Comparison of ENCODE assay signal across 16 cellular contexts in genomic region chr11:10379433-10379832, GRCh38.
DNase-seq lines count a peak whose midpoint lies in the region; ATAC-seq, FAIRE-seq and TF ChIP-seq lines count a peak whose summit lies in the region.
"Had no signal": no experiment of that assay in that cellular context is flagged by ENCODE, and none has a peak within 500 bp of the region (broad histone marks: within the 10 kb centered on the region; RNA-seq: fewer than 3 reads in every experiment).

No MANE protein-coding gene starts in this region.

- no peak overlapping the region for H2AK5ac ChIP-seq in mesenchymal stem cell (ENCODE audit: low read length, severe bottlenecking)

- FAIRE-seq in A549 (lab: Jason Lieb, UNC) (no peak), bronchial epithelial cell (lab: Jason Lieb, UNC) (no peak)

- no peak overlapping the region for H3K4ac ChIP-seq in mesenchymal stem cell (ENCODE audit: low read depth in 1 of 2, low read length in 2 of 2)

- H3K36me3 ChIP-seq in bronchial epithelial cell (ENCODE audit: control insufficient read depth, insufficient read depth, low read length) (no peaks in the 10 kb centered on the region), mesenchymal stem cell (ENCODE audit: control insufficient read depth in 1 of 2, insufficient read depth in 2 of 2, low read depth in 1 of 2, low read length in 2 of 2) (no peaks in the 10 kb centered on the region)
- H3K36me3 ChIP-seq: sigmoid colon had no signal

- CTCF ChIA-PET in A549 (lab: Yijun Ruan, JAX) = interaction anchor here (1.2 to 8.0 kb wide), 2 partner anchors 12 to 356 kb away, joined by 4 to 52 read pairs; no protein-coding TSS in a partner anchor

- 0 out of 3 replicates have a peak, but pooled peaks cover 4% of the 10 kb centered on the region for H3K9me3 ChIP-seq in A549
- H3K9me3 ChIP-seq in mesenchymal stem cell (ENCODE audit: control insufficient read depth, low read length) = no peaks in the 10 kb centered on the region
- H3K9me3 ChIP-seq: sigmoid colon had no signal

- H3K18ac ChIP-seq in mesenchymal stem cell (ENCODE audit: low read depth in 1 of 2, low read length in 2 of 2) = no peak overlapping the region

- no peak overlapping the region for H2AFZ ChIP-seq in mesenchymal stem cell (ENCODE audit: low read depth, low read length)

- no peak overlapping the region for H2BK12ac ChIP-seq in mesenchymal stem cell (ENCODE audit: low read length in 2 of 2)

- H4K91ac ChIP-seq in mesenchymal stem cell (ENCODE audit: low read length) = no peak overlapping the region

- ATAC-seq in A549 (peak; percentile 41 to 42; a peak in 3 of 6 replicates), GM21717 (IDR thresholded peaks at IDR 0.05; ENCODE audit: unreplicated experiment) (no peak), HG03159 (IDR thresholded peaks at IDR 0.05; ENCODE audit: unreplicated experiment) (no peak), GM19452 (IDR thresholded peaks at IDR 0.05; ENCODE audit: unreplicated experiment) (no peak)
- ATAC-seq: activated CD8-positive, alpha-beta memory T cell treated with anti-CD3 and anti-CD28 coated beads, Interleukin-2, amount 10 ng/mL, durations not matched to agents 7 days and 5 days; WTC11 had no signal

- no peak for DNase-seq in A549 (ENCODE audit: low read depth in 1 of 2, low spot score in 1 of 2)
- peak; percentile 96 for DNase-seq in GM04503 (ENCODE audit: low read depth)
- DNase-seq in bronchial epithelial cell (ENCODE audit: low read depth) = peak; percentile 35
- DNase-seq in mesenchymal stem cell = no peak
- no peak for DNase-seq in DMS 273 (lab: John Stamatoyannopoulos, UW; ENCODE audit: unreplicated experiment)
- DNase-seq: activated CD8-positive, alpha-beta memory T cell treated with anti-CD3 and anti-CD28 coated beads, Interleukin-2, amount 10 ng/mL, durations not matched to agents 7 days and 5 days; activated naive CD4-positive, alpha-beta T cell treated with Interleukin-2 at 50 U/mL for 16 hours; DMS 273 treated with DMSO at 0.1 percent for 48 hours; NCI-H1694 treated with DMSO at 0.1 percent for 48 hours; NCI-H524; sigmoid colon had no signal

- TF ChIP-seq CTCF in A549 (IDR thresholded peaks at IDR 0.05) (no peak), bronchial epithelial cell (IDR thresholded peaks at IDR 0.05; ENCODE audit: insufficient read depth, low read length, severe bottlenecking) (no peak)

- no peak for TF ChIP-seq RAD21 in A549 (conservative IDR thresholded peaks at IDR 0.05 in 1 of 2, IDR thresholded peaks at IDR 0.05 in 1 of 2)

- no peak overlapping the region for H3K27ac ChIP-seq in A549
- H3K27ac ChIP-seq in mesenchymal stem cell (ENCODE audit: low read length, poor library complexity, severe bottlenecking) = no peak overlapping the region
- H3K27ac ChIP-seq: epithelial cell of prostate had no signal

- no peaks in the 10 kb centered on the region for H3K79me1 ChIP-seq in mesenchymal stem cell (replicated peaks; ENCODE audit: low read length, poor library complexity, severe bottlenecking)

- H2BK15ac ChIP-seq in mesenchymal stem cell (ENCODE audit: low read depth, poor library complexity, severe bottlenecking) = no peak overlapping the region

- no peak overlapping the region for H2BK120ac ChIP-seq in mesenchymal stem cell (ENCODE audit: low read depth, low read length)

- H2BK5ac ChIP-seq in mesenchymal stem cell (ENCODE audit: low read depth, low read length, poor library complexity, severe bottlenecking) = no peak overlapping the region

- peak overlapping the region; percentile 21 for H3K9ac ChIP-seq in mesenchymal stem cell (ENCODE audit: low read length)

- TF ChIP-seq EP300 in A549 (IDR thresholded peaks at IDR 0.05) = no peak

- H3K4me1 ChIP-seq in A549 = peaks cover 11% of the 10 kb centered on the region; the same call in 2 of the 3 replicates
- no peaks in the 10 kb centered on the region for H3K4me1 ChIP-seq in mesenchymal stem cell (ENCODE audit: control insufficient read depth, insufficient read depth, low read depth, low read length)

- H3K4me3 ChIP-seq in A549 (no peak overlapping the region), bronchial epithelial cell (ENCODE audit: low read depth, low read length) (no peak overlapping the region), mesenchymal stem cell (ENCODE audit: insufficient read depth in 1 of 2, low read depth in 1 of 2, low read length in 2 of 2) (no peak overlapping the region)
- H3K4me3 ChIP-seq: sigmoid colon had no signal

- H3K4me2 ChIP-seq in A549 (no peak overlapping the region), mesenchymal stem cell (ENCODE audit: low read length, poor library complexity, severe bottlenecking) (no peak overlapping the region)

- POLR2A ChIA-PET in A549 (lab: Yijun Ruan, JAX) = no interaction called here

- no peak overlapping the region for H3K23ac ChIP-seq in mesenchymal stem cell (ENCODE audit: low read length in 2 of 2)

- H3K14ac ChIP-seq in mesenchymal stem cell (ENCODE audit: low read length in 2 of 2) = no peak overlapping the region

- 5% methylated on average over 1 of the region's 1 CpG for WGBS in A549 (ENCODE audit: missing lambda C conversion rate)
- WGBS in mesenchymal stem cell = no CpG with 5 or more reads among the region's 1 CpG

- H3K27me3 ChIP-seq in bronchial epithelial cell (ENCODE audit: control insufficient read depth, insufficient read depth, low read length) (no peaks in the 10 kb centered on the region), mesenchymal stem cell (ENCODE audit: control insufficient read depth in 1 of 2, insufficient read depth in 1 of 2, low read length in 2 of 2) (no peaks in the 10 kb centered on the region)
- H3K27me3 ChIP-seq: sigmoid colon had no signal

- H4K8ac ChIP-seq in mesenchymal stem cell (ENCODE audit: low read length) = no peak overlapping the region

- TF ChIP-seq POLR2A in A549 (IDR thresholded peaks at IDR 0.05; ENCODE audit: low read length) = no peak

TF ChIP-seq in A549, 52 proteins besides CTCF, POLR2A, EP300 and RAD21:
- TF ChIP-seq CEBPB (IDR thresholded peaks at IDR 0.05) (no peak), EHMT2 (IDR thresholded peaks at IDR 0.05; ENCODE audit: low read depth) (0 out of 2 replicates have a peak, but pooled peaks have one; percentile 17)

Comparison
In these comparisons a context has a peak if more than half of its experiments do, and no peak if none do; other contexts are left out.
1. ATAC-seq: peak in A549 (2 of 2); none in GM21717 (single experiment), HG03159 (single experiment) and GM19452 (single experiment).
2. DNase-seq: peak in GM04503 (single experiment) and bronchial epithelial cell (single experiment); none in A549 (0 of 2), mesenchymal stem cell (single experiment) and DMS 273 (single experiment).